3 cellular contexts compared by ENCODE assay signal in the genomic region with DNA sequence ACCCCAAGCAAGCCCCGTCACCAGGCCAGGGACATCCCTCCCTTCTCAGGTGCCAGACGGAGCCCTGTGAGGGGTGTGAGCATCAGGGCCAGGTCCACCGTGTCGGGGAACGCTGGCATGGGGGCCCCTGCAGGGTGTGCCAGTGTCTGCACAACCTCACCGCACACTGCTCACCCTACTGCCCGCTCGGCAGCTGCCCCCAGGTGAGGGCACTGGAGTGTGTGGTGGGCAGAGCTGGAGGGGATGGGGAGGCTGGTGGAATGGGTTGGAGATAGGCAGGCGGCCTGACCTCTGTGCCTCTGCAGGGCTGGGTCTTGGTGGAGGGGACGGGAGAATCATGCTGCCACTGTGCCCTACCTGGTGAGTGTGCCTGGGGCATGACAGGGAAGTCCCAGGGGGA. TPM values are rescaled to one million over a fixed set of nuclear protein-coding genes. Genes with fewer than 3 reads are reported as not detected.
"Had no signal": no experiment of that assay in that cellular context is flagged by ENCODE, and none has a peak within 500 bp of the region (broad histone marks: within the 10 kb centered on the region; RNA-seq: fewer than 3 reads in every experiment).

No MANE protein-coding gene starts in this region.

- DNase-seq: GDM1, GF-D8 had no signal

- ATAC-seq: GM12878 had no signal

- H3K4me3 ChIP-seq: GM12878 had no signal

RNA-seq across cellular contexts. Expression of a gene that starts 19.9 kb away (rescaled TPM):
- total RNA-seq: GM12878 had no signal
- polyA plus RNA-seq: GM12878 had no signal
